In the genomic region with DNA sequence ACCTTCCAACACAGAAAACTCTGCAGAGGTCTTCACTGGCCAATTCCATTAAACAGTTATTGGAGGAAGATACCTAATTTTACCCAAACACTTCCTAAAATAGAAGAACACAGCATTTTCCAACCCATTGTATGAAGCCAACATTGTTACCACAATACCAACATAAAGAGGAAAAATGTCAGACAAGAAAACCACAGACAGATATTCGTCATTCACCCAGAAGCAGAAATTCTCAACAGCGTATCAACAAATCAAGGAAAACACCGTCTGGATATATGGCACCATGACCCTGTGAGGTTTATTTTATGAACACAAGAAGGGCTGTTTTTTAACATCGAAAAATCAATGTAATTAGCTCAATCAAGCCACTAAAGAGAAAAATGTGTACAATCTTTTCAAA, we compare ENCODE assay signal across 31 cellular contexts.
"Had no signal": no experiment of that assay in that cellular context is flagged by ENCODE, and none has a peak within 500 bp of the region (broad histone marks: within the 10 kb centered on the region; RNA-seq: fewer than 3 reads in every experiment).

No MANE protein-coding gene starts in this region.

- H3K36me3 ChIP-seq: ascending aorta, breast epithelium, heart left ventricle, pancreas, prostate gland, sigmoid colon had no signal

- H3K4me3 ChIP-seq: ascending aorta, breast epithelium, heart left ventricle, pancreas, prostate gland, sigmoid colon, smooth muscle cell had no signal

- H3K27me3 ChIP-seq: ascending aorta, breast epithelium, foreskin keratinocyte, heart left ventricle, pancreas, sigmoid colon had no signal

- H3K4me2 ChIP-seq: smooth muscle cell had no signal

- H3K27ac ChIP-seq: ascending aorta, breast epithelium, foreskin keratinocyte, heart left ventricle, pancreas, prostate gland, sigmoid colon, VCaP had no signal

- H3K4me1 ChIP-seq: ascending aorta, breast epithelium, foreskin keratinocyte, heart left ventricle, pancreas, prostate gland, sigmoid colon had no signal

- FAIRE-seq: pancreas, TTC549 had no signal

- ATAC-seq: esophagus mucosa; foreskin keratinocyte; heart left ventricle; naive thymus-derived CD8-positive, alpha-beta T cell; pancreas; stimulated activated memory B cell treated with anti-CD40 and anti-IgM and Interleukin-4, amounts not matched to agents 10 μg/mL and 1 μg/mL and 100 μg/mL, for 72 hours; stimulated activated naive CD8-positive, alpha-beta T cell treated with anti-CD3 and anti-CD28 coated beads, Interleukin-15, amount 100 ng/mL, for 72 hours had no signal

- DNase-seq: activated CD4-positive, alpha-beta T cell treated with anti-CD3 and anti-CD28 coated beads for 48 hours; activated CD4-positive, alpha-beta T cell treated with anti-CD3 and anti-CD28 coated beads, Interleukin-2, amount 50 U/mL, for 48 hours; activated CD8-positive, alpha-beta memory T cell treated with anti-CD3 and anti-CD28 coated beads for 24 hours; activated CD8-positive, alpha-beta memory T cell treated with anti-CD3 and anti-CD28 coated beads, Interleukin-2, amount 50 U/mL, for 4 hours; activated gamma-delta T cell; activated naive CD4-positive, alpha-beta T cell treated with anti-CD3 and anti-CD28 coated beads, Interleukin-2, amount 10 ng/mL, durations not matched to agents 7 days and 5 days; activated naive CD8-positive, alpha-beta T cell treated with anti-CD3 and anti-CD28 coated beads, Interleukin-2, amount 10 ng/mL, durations not matched to agents 7 days and 5 days; activated T-cell treated with anti-CD3 and anti-CD28 coated beads, Interleukin-2, amount 50 U/mL, for 1 hour; central memory CD4-positive, alpha-beta T cell; endodermal cell; foreskin keratinocyte; heart left ventricle; hypothalamus; naive thymus-derived CD8-positive, alpha-beta T cell; nucleus accumbens; pancreas; sigmoid colon; stimulated activated CD4-positive, alpha-beta T cell treated with anti-CD3 and anti-CD28 coated beads, Interleukin-1b, Interleukin-23, amount 100 ng/mL, for 48 hours; stimulated activated CD4-positive, alpha-beta T cell treated with anti-CD3 and anti-CD28 coated beads, Interleukin-4, amount 100 ng/mL, for 4 hours; stimulated activated CD8-positive, alpha-beta memory T cell treated with anti-CD3 and anti-CD28 coated beads, Interleukin-4, amount 100 ng/mL, for 48 hours; stimulated activated naive CD8-positive, alpha-beta T cell treated with anti-CD3 and anti-CD28 coated beads, Interleukin-15, amount 100 ng/mL, for 72 hours; substantia nigra; T-helper 9 cell had no signal

- H3K9me3 ChIP-seq: ascending aorta, breast epithelium, pancreas, prostate gland, sigmoid colon had no signal
